In genomic region chr12:14840616-14841015, GRCh38 we compare ENCODE assay signal across 31 cellular contexts. TPM values are rescaled to one million over a fixed set of nuclear protein-coding genes. Genes with fewer than 3 reads are reported as not detected.
DNase-seq lines count a peak whose midpoint lies in the region; ATAC-seq, FAIRE-seq and TF ChIP-seq lines count a peak whose summit lies in the region.
"Had no signal": no experiment of that assay in that cellular context is flagged by ENCODE, and none has a peak within 500 bp of the region (broad histone marks: within the 10 kb centered on the region; RNA-seq: fewer than 3 reads in every experiment).

No MANE protein-coding gene starts in this region.

- ATAC-seq in HepG2 (peak; percentile 47), HG02763 (IDR thresholded peaks at IDR 0.05; ENCODE audit: unreplicated experiment) (no peak), HG02870 (IDR thresholded peaks at IDR 0.05; ENCODE audit: unreplicated experiment) (no peak)
- ATAC-seq: activated CD4-positive, alpha-beta T cell treated with anti-CD3 and anti-CD28 coated beads for 36 hours; gastroesophageal sphincter; SK-N-SH treated with all-trans-retinoic acid at 6 μM for 48 hours; stimulated activated effector memory CD8-positive, alpha-beta T cell treated with anti-CD3 and anti-CD28 coated beads, Interleukin-12 subunit alpha, Interleukin-12 subunit beta, amount 100 ng/mL, for 72 hours; T-helper 17 cell had no signal

- no TSS peak for BruUV-seq in HepG2 (replicated peaks; lab: Mats Ljungman, UMichigan)

- H3K27ac ChIP-seq in SJSA1 (peak overlapping the region; percentile 77; the same call in 1 of the 2 replicates), HepG2 (ENCODE audit: extremely low read length, insufficient read depth, low read length) (peak overlapping the region; percentile 86), thyroid gland (peak overlapping the region; percentile 62 to 86 (median 85))
- H3K27ac ChIP-seq: ovary had no signal

- TF ChIP-seq CTCF in HepG2 (CRISPR knock-in tag; IDR thresholded peaks at IDR 0.05) (no peak), thyroid gland (IDR thresholded peaks at IDR 0.05) (no peak)

- peak; percentile 29 for DNase-seq in NCI-H510A treated with DMSO at 0.1 percent for 48 hours (lab: John Stamatoyannopoulos, UW)
- DNase-seq in NCI-H510A (lab: John Stamatoyannopoulos, UW) = no peak
- DNase-seq in SJSA1 (ENCODE audit: low read depth in 1 of 2, low spot score in 2 of 2) = no peak
- DNase-seq in HepG2 (ENCODE audit: low spot score) = peak; percentile 58
- no peak for DNase-seq in thyroid gland
- DNase-seq in anterior cingulate cortex (lab: John Stamatoyannopoulos, UW) = no peak
- DNase-seq: activated CD4-positive, alpha-beta T cell treated with anti-CD3 and anti-CD28 coated beads for 36 hours; activated effector memory CD4-positive, alpha-beta T cell treated with anti-CD3 and anti-CD28 coated beads, Interleukin-2, amount 50 U/mL, for 16 hours; activated naive CD8-positive, alpha-beta T cell treated with anti-CD3 and anti-CD28 coated beads for 36 hours; CD4-positive, alpha-beta T cell; hypothalamus; immature natural killer cell; NCI-H1105 treated with DMSO at 0.1 percent for 48 hours; NCI-H2029; NCI-H226; NCI-H774; nephron progenitor cell; ovary; stimulated activated CD4-positive, alpha-beta T cell treated with anti-CD3 and anti-CD28 coated beads, Interleukin-4, amount 100 ng/mL, for 24 hours; substantia nigra; T-helper 17 cell had no signal

- H3K4me3 ChIP-seq in SJSA1 = no peak overlapping the region
- peak overlapping the region in 2 of 3 experiments; percentile 73 to 86; a peak in 2 of 6 replicates for H3K4me3 ChIP-seq in HepG2 (replicated peaks in 1 of 3; ENCODE audit: insufficient read depth in 1 of 3, low read depth in 2 of 3, low read length in 3 of 3)
- no peak overlapping the region for H3K4me3 ChIP-seq in thyroid gland (replicated peaks in 1 of 3)
- H3K4me3 ChIP-seq: gastroesophageal sphincter, ovary had no signal

- peaks cover 46% of the 10 kb centered on the region for H3K4me1 ChIP-seq in SJSA1 (replicated peaks)
- H3K4me1 ChIP-seq in HepG2 (ENCODE audit: insufficient read depth, low read length) = peaks cover 69% of the 10 kb centered on the region
- H3K4me1 ChIP-seq in thyroid gland = peaks cover 20 to 30% of the 10 kb centered on the region in 2 donors

- TF ChIP-seq EP300 in HepG2 (IDR thresholded peaks at IDR 0.05; ENCODE audit: low read depth in 2 of 2, low read length in 2 of 2) (no peak), HepG2 (CRISPR knock-in tag; IDR thresholded peaks at IDR 0.05; ENCODE audit: borderline replicate concordance) (no peak)

- H3K27me3 ChIP-seq in SJSA1 (replicated peaks) = no peaks in the 10 kb centered on the region
- H3K27me3 ChIP-seq in HepG2 (ENCODE audit: control insufficient read depth in 1 of 2, insufficient read depth in 2 of 2, low read length in 2 of 2) = no peaks in the 10 kb centered on the region; a peak in 1 of 5 replicates
- H3K27me3 ChIP-seq in thyroid gland = no peaks in the 10 kb centered on the region
- H3K27me3 ChIP-seq: gastroesophageal sphincter, ovary had no signal

- in situ Hi-C loops in HepG2 (cut with HindIII; ENCODE audit: extremely low pct_ligation_motif_present, low pct_unique_long_range_greater_than_20kb) = loop anchor here (5.0 kb wide), 1 partner anchor 157 kb away; no protein-coding TSS in a partner anchor

- H3K79me2 ChIP-seq in HepG2 (ENCODE audit: insufficient read depth, low read length) = peaks cover 33% of the 10 kb centered on the region

- TF ChIP-seq RAD21 in HepG2 (CRISPR knock-in tag; IDR thresholded peaks at IDR 0.05) = no peak

- intact Hi-C loops in HepG2 (cut with micrococcal nuclease; ENCODE audit: unreplicated experiment) = no loop called here
- intact Hi-C loops in thyroid gland (cut with DNase I) = no loop called here

- TF ChIP-seq POLR2A in HepG2 (IDR thresholded peaks at IDR 0.05; ENCODE audit: insufficient read depth in 1 of 2, low read depth in 2 of 2, low read length in 2 of 2) = no peak
- TF ChIP-seq POLR2A in thyroid gland (IDR thresholded peaks at IDR 0.05) = no peak

- CTCF ChIA-PET in HepG2 (lab: Yijun Ruan, JAX; ENCODE audit: low intra/inter-chr PET ratio, low total read pairs) = no interaction called here

- H3K36me3 ChIP-seq in SJSA1 = no peaks in the 10 kb centered on the region
- peaks cover 0 to 16% of the 10 kb centered on the region in 2 experiments; a peak in 2 of 5 replicates for H3K36me3 ChIP-seq in HepG2 (replicated peaks in 1 of 2; ENCODE audit: control insufficient read depth in 1 of 2, insufficient read depth in 2 of 2, low read length in 2 of 2)
- H3K36me3 ChIP-seq in thyroid gland = no peaks in the 10 kb centered on the region
- H3K36me3 ChIP-seq: gastroesophageal sphincter, ovary had no signal

- peak overlapping the region; percentile 98 for H3K4me2 ChIP-seq in HepG2 (ENCODE audit: low read depth, low read length)

- peak overlapping the region; percentile 77 for H3K9ac ChIP-seq in HepG2 (ENCODE audit: insufficient read depth, low read depth, low read length)

- POLR2A ChIA-PET in HepG2 (lab: Yijun Ruan, JAX) = interaction anchor here (1.0 to 2.0 kb wide), 3 partner anchors 37 to 69 kb away, joined by 4 to 7 read pairs (median 6); partner anchors contain the start of genes C12orf60 and WBP11

- 44% methylated on average over 4 of the region's 4 CpGs for WGBS in HepG2 (ENCODE audit: low lambda C conversion rate)
- WGBS in thyroid gland, 2 donors = 90 to 95% methylated on average over 4 of the region's 4 CpGs

- no peaks in the 10 kb centered on the region for H4K20me1 ChIP-seq in HepG2 (ENCODE audit: insufficient read depth, low read length)

- peak; percentile 71 for FAIRE-seq in HepG2 (lab: Jason Lieb, UNC)
- FAIRE-seq: GM12892, H54 had no signal

- no peaks in the 10 kb centered on the region for H3K9me3 ChIP-seq in SJSA1 (replicated peaks)
- no peaks in the 10 kb centered on the region for H3K9me3 ChIP-seq in HepG2 (ENCODE audit: low read length)
- no peaks in the 10 kb centered on the region for H3K9me3 ChIP-seq in thyroid gland
- H3K9me3 ChIP-seq: gastroesophageal sphincter, ovary had no signal

- no peak overlapping the region for H2AFZ ChIP-seq in HepG2 (ENCODE audit: low read length)

RNA-seq across cellular contexts. Expression of gene ART4, which starts 2.7 kb away (rescaled TPM):
- 0.03 and 0.08 TPM in 2 replicates for total RNA-seq in SJSA1 (2014; rRNA removed; shearing (Covaris generic))
- total RNA-seq in HepG2 (2016; rRNA removed; fragmentation: Illumina TruSeq; extraction: Trizol) (12.0 and 20.3 TPM in 2 replicates), thyroid gland (10 to 100 TPM in 2 of 4 donors, 1 to 10 TPM in 2; 5.5 to 26.5 (median 10.8) TPM)
- 2.1 and 3.7 TPM in 2 replicates for total RNA-seq in HepG2 (2016; cell fraction: cytosol; rRNA removed; fragmentation: Illumina TruSeq; extraction: Trizol; ENCODE audit: low read depth)
- total RNA-seq in HepG2 (2016; cell fraction: insoluble cytoplasmic fraction; rRNA removed; fragmentation: Illumina TruSeq; extraction: Trizol) = 14.3 and 18.9 TPM in 2 replicates
- total RNA-seq in HepG2 (2016; cell fraction: membrane; rRNA removed; fragmentation: Illumina TruSeq; extraction: Trizol) = 6.7 and 6.9 TPM in 2 replicates
- total RNA-seq in HepG2 (2016; cell fraction: nucleus; rRNA removed; fragmentation: Illumina TruSeq; extraction: Trizol) = 20.5 and 23.4 TPM in 2 replicates
- polyA plus RNA-seq in HepG2 (2011; rRNA removed) = 15.9 and 17.6 TPM in 2 replicates
- 14.2 and 16.4 TPM in 2 replicates for polyA plus RNA-seq in HepG2 (2011; cell fraction: cytosol; rRNA removed)
- 8.0 and 8.2 TPM in 2 replicates for polyA plus RNA-seq in HepG2 (2011; cell fraction: nucleus; rRNA removed)
- polyA plus RNA-seq in HepG2 (2012) = 5.3 and 10.8 TPM in 2 replicates
- polyA plus RNA-seq in HepG2 (2016; cell fraction: cytosol; fragmentation: Illumina TruSeq; extraction: Trizol; ENCODE audit: low read depth) = 0.87 and 1.2 TPM in 2 replicates
- 8.3 and 8.9 TPM in 2 replicates for polyA plus RNA-seq in HepG2 (2016; cell fraction: insoluble cytoplasmic fraction; fragmentation: Illumina TruSeq; extraction: Trizol; ENCODE audit: low read depth)
- 2.2 and 2.3 TPM in 2 replicates for polyA plus RNA-seq in HepG2 (2016; cell fraction: membrane; fragmentation: Illumina TruSeq; extraction: Trizol; ENCODE audit: low read depth)
- polyA plus RNA-seq in HepG2 (2016; cell fraction: nucleus; fragmentation: Illumina TruSeq; extraction: Trizol; ENCODE audit: insufficient read depth, low read depth) = 13.4 and 17.8 TPM in 2 replicates
- 29.3 TPM in 1 of 2 replicates, not detected in the other for polyA minus RNA-seq in HepG2 (2011; rRNA and poly(A)+ RNA removed; ENCODE audit: low replicate concordance)
- 9.1 and 10.9 TPM in 2 replicates for polyA minus RNA-seq in HepG2 (2011; cell fraction: cytosol; rRNA and poly(A)+ RNA removed)
- polyA minus RNA-seq in HepG2 (2011; cell fraction: nucleus; rRNA and poly(A)+ RNA removed) = 35.9 and 36.7 TPM in 2 replicates
- total RNA-seq: A172; activated CD4-positive, alpha-beta T cell treated with anti-CD3 and anti-CD28 coated beads for 36 hours; activated naive CD8-positive, alpha-beta T cell treated with anti-CD3 and anti-CD28 coated beads for 36 hours; CD4-positive, alpha-beta T cell; fibroblast of lung; OCI-LY7 had no signal
- polyA plus RNA-seq: fibroblast of lung, immature natural killer cell had no signal

RNA-seq across cellular contexts. Expression of gene SMCO3, which starts 26.6 kb away (rescaled TPM):
- 0.16 TPM in 1 of 2 replicates, not detected in the other for total RNA-seq in SJSA1 (2014; rRNA removed; shearing (Covaris generic))
- total RNA-seq in HepG2 (2016; rRNA removed; fragmentation: Illumina TruSeq; extraction: Trizol) (0.11 and 0.42 TPM in 2 replicates), thyroid gland (1 to 10 TPM in 1 of 4 donors, under 1 TPM in 2, not detected in 1; 0.83 to 1.3 (median 0.89) TPM)
- not detected in 2 replicates for total RNA-seq in HepG2 (2016; cell fraction: cytosol; rRNA removed; fragmentation: Illumina TruSeq; extraction: Trizol; ENCODE audit: low read depth)
- 0.25 and 0.30 TPM in 2 replicates for total RNA-seq in HepG2 (2016; cell fraction: insoluble cytoplasmic fraction; rRNA removed; fragmentation: Illumina TruSeq; extraction: Trizol)
- 0.09 TPM in 1 of 2 replicates, not detected in the other for total RNA-seq in HepG2 (2016; cell fraction: membrane; rRNA removed; fragmentation: Illumina TruSeq; extraction: Trizol)
- 0.65 and 0.78 TPM in 2 replicates for total RNA-seq in HepG2 (2016; cell fraction: nucleus; rRNA removed; fragmentation: Illumina TruSeq; extraction: Trizol)
- 0.14 and 0.29 TPM in 2 replicates for polyA plus RNA-seq in HepG2 (2011; rRNA removed)
- polyA plus RNA-seq in HepG2 (2011; cell fraction: cytosol; rRNA removed) = 0.07 and 0.18 TPM in 2 replicates
- 0.10 and 0.26 TPM in 2 replicates for polyA plus RNA-seq in HepG2 (2011; cell fraction: nucleus; rRNA removed)
- 0.31 and 0.62 TPM in 2 replicates for polyA plus RNA-seq in HepG2 (2012)
- 0.05 TPM in 1 of 2 replicates, not detected in the other for polyA plus RNA-seq in HepG2 (2016; cell fraction: cytosol; fragmentation: Illumina TruSeq; extraction: Trizol; ENCODE audit: low read depth)
- 0.11 and 0.22 TPM in 2 replicates for polyA plus RNA-seq in HepG2 (2016; cell fraction: insoluble cytoplasmic fraction; fragmentation: Illumina TruSeq; extraction: Trizol; ENCODE audit: low read depth)
- not detected in 2 replicates for polyA plus RNA-seq in HepG2 (2016; cell fraction: membrane; fragmentation: Illumina TruSeq; extraction: Trizol; ENCODE audit: low read depth)
- polyA plus RNA-seq in HepG2 (2016; cell fraction: nucleus; fragmentation: Illumina TruSeq; extraction: Trizol; ENCODE audit: insufficient read depth, low read depth) = 0.64 and 0.79 TPM in 2 replicates
- polyA minus RNA-seq in HepG2 (2011; rRNA and poly(A)+ RNA removed; ENCODE audit: low replicate concordance) = not detected in 2 replicates
- polyA minus RNA-seq in HepG2 (2011; cell fraction: cytosol; rRNA and poly(A)+ RNA removed) = 0.30 TPM in 1 of 2 replicates, not detected in the other
- 1.6 and 2.1 TPM in 2 replicates for polyA minus RNA-seq in HepG2 (2011; cell fraction: nucleus; rRNA and poly(A)+ RNA removed)
- total RNA-seq: A172; activated CD4-positive, alpha-beta T cell treated with anti-CD3 and anti-CD28 coated beads for 36 hours; activated naive CD8-positive, alpha-beta T cell treated with anti-CD3 and anti-CD28 coated beads for 36 hours; CD4-positive, alpha-beta T cell; OCI-LY7; T-helper 17 cell had no signal

RNA-seq across cellular contexts. Expression of gene C12orf60, which starts 37.1 kb away (rescaled TPM):
- total RNA-seq in SJSA1 (2014; rRNA removed; shearing (Covaris generic)) = 0.53 and 1.4 TPM in 2 replicates
- 1.4 and 2.3 TPM in 2 replicates for total RNA-seq in HepG2 (2016; rRNA removed; fragmentation: Illumina TruSeq; extraction: Trizol)
- total RNA-seq in HepG2 (2016; cell fraction: cytosol; rRNA removed; fragmentation: Illumina TruSeq; extraction: Trizol; ENCODE audit: low read depth) = 0.20 and 0.35 TPM in 2 replicates
- 1.1 and 1.5 TPM in 2 replicates for total RNA-seq in HepG2 (2016; cell fraction: insoluble cytoplasmic fraction; rRNA removed; fragmentation: Illumina TruSeq; extraction: Trizol)
- 0.96 and 1.1 TPM in 2 replicates for total RNA-seq in HepG2 (2016; cell fraction: membrane; rRNA removed; fragmentation: Illumina TruSeq; extraction: Trizol)
- 1.1 and 1.5 TPM in 2 replicates for total RNA-seq in HepG2 (2016; cell fraction: nucleus; rRNA removed; fragmentation: Illumina TruSeq; extraction: Trizol)
- polyA plus RNA-seq in HepG2 (2011; rRNA removed) = 0.55 and 0.69 TPM in 2 replicates
- polyA plus RNA-seq in HepG2 (2011; cell fraction: cytosol; rRNA removed) = 0.48 and 0.67 TPM in 2 replicates
- polyA plus RNA-seq in HepG2 (2011; cell fraction: nucleus; rRNA removed) = 0.16 and 0.23 TPM in 2 replicates
- polyA plus RNA-seq in HepG2 (2012) = 1.2 and 1.5 TPM in 2 replicates
- polyA plus RNA-seq in HepG2 (2016; cell fraction: cytosol; fragmentation: Illumina TruSeq; extraction: Trizol; ENCODE audit: low read depth) = 0.35 and 0.53 TPM in 2 replicates
- polyA plus RNA-seq in HepG2 (2016; cell fraction: insoluble cytoplasmic fraction; fragmentation: Illumina TruSeq; extraction: Trizol; ENCODE audit: low read depth) = 1.7 and 2.0 TPM in 2 replicates
- polyA plus RNA-seq in HepG2 (2016; cell fraction: membrane; fragmentation: Illumina TruSeq; extraction: Trizol; ENCODE audit: low read depth) = 0.50 and 0.56 TPM in 2 replicates
- 1.4 and 1.8 TPM in 2 replicates for polyA plus RNA-seq in HepG2 (2016; cell fraction: nucleus; fragmentation: Illumina TruSeq; extraction: Trizol; ENCODE audit: insufficient read depth, low read depth)
- polyA minus RNA-seq in HepG2 (2011; rRNA and poly(A)+ RNA removed; ENCODE audit: low replicate concordance) = 0.33 and 0.72 TPM in 2 replicates
- polyA minus RNA-seq in HepG2 (2011; cell fraction: cytosol; rRNA and poly(A)+ RNA removed) = 0.49 and 0.53 TPM in 2 replicates
- 0.37 and 0.52 TPM in 2 replicates for polyA minus RNA-seq in HepG2 (2011; cell fraction: nucleus; rRNA and poly(A)+ RNA removed)
- total RNA-seq in thyroid gland = 1 to 10 TPM in 1 of 4 donors, under 1 TPM in 3; 0.33 to 2.5 (median 0.73) TPM

RNA-seq across cellular contexts. Expression of gene WBP11, which starts 37.3 kb away (rescaled TPM):
- total RNA-seq in SJSA1 (2014; rRNA removed; shearing (Covaris generic)) = 10.2 and 18.5 TPM in 2 replicates
- 31.0 and 44.4 TPM in 2 replicates for total RNA-seq in HepG2 (2016; rRNA removed; fragmentation: Illumina TruSeq; extraction: Trizol)
- total RNA-seq in HepG2 (2016; cell fraction: cytosol; rRNA removed; fragmentation: Illumina TruSeq; extraction: Trizol; ENCODE audit: low read depth) = 6.5 and 7.2 TPM in 2 replicates
- total RNA-seq in HepG2 (2016; cell fraction: insoluble cytoplasmic fraction; rRNA removed; fragmentation: Illumina TruSeq; extraction: Trizol) = 30.6 and 36.1 TPM in 2 replicates
- total RNA-seq in HepG2 (2016; cell fraction: membrane; rRNA removed; fragmentation: Illumina TruSeq; extraction: Trizol) = 24.9 and 28.2 TPM in 2 replicates
- total RNA-seq in HepG2 (2016; cell fraction: nucleus; rRNA removed; fragmentation: Illumina TruSeq; extraction: Trizol) = 27.7 and 30.7 TPM in 2 replicates
- polyA plus RNA-seq in HepG2 (2011; rRNA removed) = 6.6 and 7.6 TPM in 2 replicates
- polyA plus RNA-seq in HepG2 (2011; cell fraction: cytosol; rRNA removed) = 3.2 and 3.3 TPM in 2 replicates
- 5.2 and 5.6 TPM in 2 replicates for polyA plus RNA-seq in HepG2 (2011; cell fraction: nucleus; rRNA removed)
- 17.5 and 40.2 TPM in 2 replicates for polyA plus RNA-seq in HepG2 (2012)
- polyA plus RNA-seq in HepG2 (2016; cell fraction: cytosol; fragmentation: Illumina TruSeq; extraction: Trizol; ENCODE audit: low read depth) = 10.8 and 13.6 TPM in 2 replicates
- polyA plus RNA-seq in HepG2 (2016; cell fraction: insoluble cytoplasmic fraction; fragmentation: Illumina TruSeq; extraction: Trizol; ENCODE audit: low read depth) = 52.7 and 58.9 TPM in 2 replicates
- polyA plus RNA-seq in HepG2 (2016; cell fraction: membrane; fragmentation: Illumina TruSeq; extraction: Trizol; ENCODE audit: low read depth) = 25.3 and 27.1 TPM in 2 replicates
- polyA plus RNA-seq in HepG2 (2016; cell fraction: nucleus; fragmentation: Illumina TruSeq; extraction: Trizol; ENCODE audit: insufficient read depth, low read depth) = 39.7 and 45.9 TPM in 2 replicates
- polyA minus RNA-seq in HepG2 (2011; rRNA and poly(A)+ RNA removed; ENCODE audit: low replicate concordance) = 4.2 and 9.5 TPM in 2 replicates
- polyA minus RNA-seq in HepG2 (2011; cell fraction: cytosol; rRNA and poly(A)+ RNA removed) = 9.1 and 10.0 TPM in 2 replicates
- polyA minus RNA-seq in HepG2 (2011; cell fraction: nucleus; rRNA and poly(A)+ RNA removed) = 26.1 and 28.3 TPM in 2 replicates
- 10 to 100 TPM; 23.3 to 34.7 (median 29.6) TPM for total RNA-seq in thyroid gland

RNA-seq across cellular contexts. Expression of gene MGP, which starts 45.0 kb away (rescaled TPM):
- total RNA-seq in SJSA1 (2014; rRNA removed; shearing (Covaris generic)) = not detected in 2 replicates
- total RNA-seq in HepG2 (2016; rRNA removed; fragmentation: Illumina TruSeq; extraction: Trizol) (not detected in 2 replicates), thyroid gland (1,000 to 10,000 TPM in 1 of 4 donors, 100 to 1,000 TPM in 3; 319 to 1,014 (median 397) TPM)
- not detected in 2 replicates for total RNA-seq in HepG2 (2016; cell fraction: cytosol; rRNA removed; fragmentation: Illumina TruSeq; extraction: Trizol; ENCODE audit: low read depth)
- not detected in 2 replicates for total RNA-seq in HepG2 (2016; cell fraction: insoluble cytoplasmic fraction; rRNA removed; fragmentation: Illumina TruSeq; extraction: Trizol)
- not detected in 2 replicates for total RNA-seq in HepG2 (2016; cell fraction: membrane; rRNA removed; fragmentation: Illumina TruSeq; extraction: Trizol)
- not detected in 2 replicates for total RNA-seq in HepG2 (2016; cell fraction: nucleus; rRNA removed; fragmentation: Illumina TruSeq; extraction: Trizol)
- not detected in 2 replicates for polyA plus RNA-seq in HepG2 (2011; rRNA removed)
- not detected in 2 replicates for polyA plus RNA-seq in HepG2 (2011; cell fraction: cytosol; rRNA removed)
- not detected in 2 replicates for polyA plus RNA-seq in HepG2 (2011; cell fraction: nucleus; rRNA removed)
- not detected in 2 replicates for polyA plus RNA-seq in HepG2 (2012)
- polyA plus RNA-seq in HepG2 (2016; cell fraction: cytosol; fragmentation: Illumina TruSeq; extraction: Trizol; ENCODE audit: low read depth) = not detected in 2 replicates
- not detected in 2 replicates for polyA plus RNA-seq in HepG2 (2016; cell fraction: insoluble cytoplasmic fraction; fragmentation: Illumina TruSeq; extraction: Trizol; ENCODE audit: low read depth)
- polyA plus RNA-seq in HepG2 (2016; cell fraction: membrane; fragmentation: Illumina TruSeq; extraction: Trizol; ENCODE audit: low read depth) = not detected in 2 replicates
- not detected in 2 replicates for polyA plus RNA-seq in HepG2 (2016; cell fraction: nucleus; fragmentation: Illumina TruSeq; extraction: Trizol; ENCODE audit: insufficient read depth, low read depth)
- not detected in 2 replicates for polyA minus RNA-seq in HepG2 (2011; rRNA and poly(A)+ RNA removed; ENCODE audit: low replicate concordance)
- not detected in 2 replicates for polyA minus RNA-seq in HepG2 (2011; cell fraction: cytosol; rRNA and poly(A)+ RNA removed)
- polyA minus RNA-seq in HepG2 (2011; cell fraction: nucleus; rRNA and poly(A)+ RNA removed) = not detected in 2 replicates
- total RNA-seq: activated CD4-positive, alpha-beta T cell treated with anti-CD3 and anti-CD28 coated beads for 36 hours; activated naive CD8-positive, alpha-beta T cell treated with anti-CD3 and anti-CD28 coated beads for 36 hours; OCI-LY7 had no signal

Comparison
In these comparisons a context has a peak if more than half of its experiments do, and no peak if none do; other contexts are left out.
1. DNase-seq: peak in NCI-H510A treated with DMSO at 0.1 percent for 48 hours (single experiment) and HepG2 (single experiment); none in NCI-H510A (single experiment), SJSA1 (0 of 2), thyroid gland (0 of 2) and anterior cingulate cortex (0 of 58).
2. H3K4me3 ChIP-seq: peak in HepG2 (2 of 3); none in SJSA1 (single experiment) and thyroid gland (0 of 3).
3. Peak in every context shown above with its lines, with median percentiles within 50 percentile points of each other: H3K27ac ChIP-seq.